29 cellular contexts compared by ENCODE assay signal in genomic region chr11:6400431-6401345, GRCh38. TPM values are rescaled to one million over a fixed set of nuclear protein-coding genes. Genes with fewer than 3 reads are reported as not detected.
A peak's percentile ranks its signal among the peaks of the same experiment; 100 is the strongest.
DNase-seq lines count a peak whose midpoint lies in the region; ATAC-seq and TF ChIP-seq lines count a peak whose summit lies in the region.
"Had no signal": no experiment of that assay in that cellular context is flagged by ENCODE, and none has a peak within 500 bp of the region (broad histone marks: within the 10 kb centered on the region; RNA-seq: fewer than 3 reads in every experiment).

No MANE protein-coding gene starts in this region.

- ATAC-seq in CD4-positive, CD25-positive, alpha-beta regulatory T cell (ENCODE audit: low read depth in 2 of 2), result no peak
- no peak for ATAC-seq in GM19324 (IDR thresholded peaks at IDR 0.05; ENCODE audit: low FRiP score, unreplicated experiment)
- ATAC-seq: GM23338; left colon; PC-3; psoas muscle; stimulated activated memory B cell treated with anti-CD40 and anti-IgM and Interleukin-4, amounts not matched to agents 10 μg/mL and 1 μg/mL and 100 μg/mL, for 72 hours had no signal

- H4K20me1 ChIP-seq in hepatocyte (ENCODE audit: insufficient read depth, poor library complexity, severe bottlenecking), result no peaks in the 10 kb centered on the region

- no peaks in the 10 kb centered on the region for H3K79me2 ChIP-seq in hepatocyte

- peak overlapping the region; percentile 66 to 92 (median 79) for H3K27ac Mint-ChIP-seq in CD4-positive, CD25-positive, alpha-beta regulatory T cell
- peak overlapping the region; percentile 34 for H3K27ac Mint-ChIP-seq in activated CD4-positive, alpha-beta memory T cell treated with anti-CD3 and anti-CD28 coated beads for 36 hours
- H3K27ac Mint-ChIP-seq: CD14-positive monocyte; GM23338; memory B cell; stimulated activated memory B cell treated with anti-CD40 and anti-IgM and Interleukin-4, amounts not matched to agents 10 μg/mL and 1 μg/mL and 100 μg/mL, for 72 hours had no signal

- DNase-seq in Ammon's horn (ENCODE audit: low spot score), result peak; percentile 54
- DNase-seq in CD4-positive, CD25-positive, alpha-beta regulatory T cell, result no peak
- DNase-seq in activated CD4-positive, alpha-beta memory T cell treated with anti-CD3 and anti-CD28 coated beads for 36 hours, result no peak
- peak; percentile 48 for DNase-seq in medulla oblongata (ENCODE audit: extremely low spot score)
- DNase-seq in NCI-H82 (lab: John Stamatoyannopoulos, UW), result no peak
- no peak for DNase-seq in hepatocyte (ENCODE audit: low spot score)
- no peak for DNase-seq in NCI-H1105 treated with DMSO at 0.1 percent for 48 hours (lab: John Stamatoyannopoulos, UW)
- DNase-seq: activated CD4-positive, alpha-beta T cell treated with anti-CD3 and anti-CD28 coated beads, Interleukin-2, amount 50 U/mL, for 48 hours; activated gamma-delta T cell; brain microvascular endothelial cell; esophagus squamous epithelium; foreskin melanocyte; left colon; MV-4-11; NCI-H1694; NCI-H510A treated with DMSO at 0.1 percent for 48 hours; PC-3; psoas muscle; Right ventricle myocardium superior; sigmoid colon; stimulated activated CD4-positive, alpha-beta T cell treated with anti-CD3 and anti-CD28 coated beads, Interleukin-4, amount 100 ng/mL, for 24 hours; T1000 had no signal

- no peaks in the 10 kb centered on the region for H3K9me2 ChIP-seq in hepatocyte (replicated peaks; ENCODE audit: insufficient read depth)

- H3K4me1 ChIP-seq in CD4-positive, CD25-positive, alpha-beta regulatory T cell (ENCODE audit: control insufficient read depth, insufficient read depth, low read length, poor library complexity, severe bottlenecking), result peaks cover 49% of the 10 kb centered on the region
- H3K4me1 ChIP-seq in hepatocyte (ENCODE audit: insufficient read depth), result peaks cover 17% of the 10 kb centered on the region
- H3K4me1 ChIP-seq: psoas muscle, suprapubic skin had no signal

- no peak overlapping the region for H2AFZ ChIP-seq in hepatocyte
- H2AFZ ChIP-seq: GM23338 had no signal

- WGBS in hepatocyte (ENCODE audit: low lambda C conversion rate, missing lambda C conversion rate), result 98% methylated on average over 15 of the region's 15 CpGs

- intact Hi-C loops in activated CD4-positive, alpha-beta memory T cell treated with anti-CD3 and anti-CD28 coated beads for 36 hours (cut with micrococcal nuclease), result no loop called here

- H3K27ac ChIP-seq in CD4-positive, CD25-positive, alpha-beta regulatory T cell (ENCODE audit: insufficient read depth, low read length, poor library complexity, severe bottlenecking), result peak overlapping the region; percentile 16
- no peak overlapping the region for H3K27ac ChIP-seq in hepatocyte
- H3K27ac ChIP-seq: brain microvascular endothelial cell, esophagus squamous epithelium, psoas muscle, sigmoid colon, suprapubic skin had no signal

- CTCF ChIA-PET in activated CD4-positive, alpha-beta memory T cell treated with anti-CD3 and anti-CD28 coated beads for 36 hours (lab: Charles Lee), result interaction anchor here (0.8 to 3.9 kb wide), 4 partner anchors 10 to 37 kb away, joined by 3 to 36 read pairs (median 9); partner anchors contain the start of gene SMPD1

- H3K27me3 Mint-ChIP-seq in CD4-positive, CD25-positive, alpha-beta regulatory T cell, result no peaks in the 10 kb centered on the region
- no peaks in the 10 kb centered on the region for H3K27me3 Mint-ChIP-seq in activated CD4-positive, alpha-beta memory T cell treated with anti-CD3 and anti-CD28 coated beads for 36 hours
- H3K27me3 Mint-ChIP-seq: memory B cell; stimulated activated memory B cell treated with anti-CD40 and anti-IgM and Interleukin-4, amounts not matched to agents 10 μg/mL and 1 μg/mL and 100 μg/mL, for 72 hours had no signal

- no peaks in the 10 kb centered on the region for H3K9me3 ChIP-seq in CD4-positive, CD25-positive, alpha-beta regulatory T cell (ENCODE audit: control insufficient read depth in 2 of 2, low read length in 2 of 2)
- H3K9me3 ChIP-seq in hepatocyte (ENCODE audit: low read depth), result no peaks in the 10 kb centered on the region
- H3K9me3 ChIP-seq: esophagus squamous epithelium, psoas muscle, sigmoid colon, suprapubic skin had no signal

- POLR2A ChIA-PET in activated CD4-positive, alpha-beta memory T cell treated with anti-CD3 and anti-CD28 coated beads for 36 hours (lab: Charles Lee), result interaction anchor here (2.6 to 5.5 kb wide), 3 partner anchors 11 to 18 kb away, joined by 12 to 51 read pairs (median 21); partner anchors contain the start of genes APBB1 and SMPD1

- no peak for TF ChIP-seq CTCF in hepatocyte (IDR thresholded peaks at IDR 0.05; ENCODE audit: poor library complexity)

- H3K36me3 ChIP-seq in CD4-positive, CD25-positive, alpha-beta regulatory T cell (ENCODE audit: control insufficient read depth, insufficient read depth, low read length), result peaks cover 24% of the 10 kb centered on the region
- no peaks in the 10 kb centered on the region for H3K36me3 ChIP-seq in hepatocyte (replicated peaks; ENCODE audit: insufficient read depth, low read depth)

- H3K4me3 Mint-ChIP-seq in CD4-positive, CD25-positive, alpha-beta regulatory T cell, result peak overlapping the region in 3 of 4 donors; percentile 50 to 65 (median 61)
- H3K4me3 Mint-ChIP-seq in activated CD4-positive, alpha-beta memory T cell treated with anti-CD3 and anti-CD28 coated beads for 36 hours, result no peak overlapping the region
- H3K4me3 Mint-ChIP-seq: CD14-positive monocyte; GM23338; memory B cell; stimulated activated memory B cell treated with anti-CD40 and anti-IgM and Interleukin-4, amounts not matched to agents 10 μg/mL and 1 μg/mL and 100 μg/mL, for 72 hours had no signal

- H3K36me3 Mint-ChIP-seq in CD4-positive, CD25-positive, alpha-beta regulatory T cell, result peaks cover 53% of the 10 kb centered on the region
- H3K36me3 Mint-ChIP-seq in activated CD4-positive, alpha-beta memory T cell treated with anti-CD3 and anti-CD28 coated beads for 36 hours, result peaks cover 21% of the 10 kb centered on the region
- H3K36me3 Mint-ChIP-seq: CD14-positive monocyte had no signal

- peaks cover 21 to 97% (median 40%) of the 10 kb centered on the region in 4 donors for H3K4me1 Mint-ChIP-seq in CD4-positive, CD25-positive, alpha-beta regulatory T cell
- peaks cover 58% of the 10 kb centered on the region for H3K4me1 Mint-ChIP-seq in activated CD4-positive, alpha-beta memory T cell treated with anti-CD3 and anti-CD28 coated beads for 36 hours (ENCODE audit: low read depth)

- H3K4me3 ChIP-seq in CD4-positive, CD25-positive, alpha-beta regulatory T cell (ENCODE audit: low read depth, low read length), result no peak overlapping the region
- no peak overlapping the region for H3K4me3 ChIP-seq in hepatocyte
- H3K4me3 ChIP-seq: esophagus squamous epithelium, GM23338, psoas muscle, sigmoid colon, suprapubic skin had no signal

- no peaks in the 10 kb centered on the region for H3K27me3 ChIP-seq in CD4-positive, CD25-positive, alpha-beta regulatory T cell (ENCODE audit: control insufficient read depth, insufficient read depth, low read length)
- no peaks in the 10 kb centered on the region for H3K27me3 ChIP-seq in hepatocyte
- H3K27me3 ChIP-seq: brain microvascular endothelial cell, esophagus squamous epithelium, sigmoid colon, suprapubic skin had no signal

- H3K4me2 ChIP-seq in hepatocyte, result no peak overlapping the region
- H3K4me2 ChIP-seq: GM23338 had no signal

- H3K9me3 Mint-ChIP-seq in CD4-positive, CD25-positive, alpha-beta regulatory T cell, result peaks cover 0 to 1% (median 0%) of the 10 kb centered on the region in 7 donors
- H3K9me3 Mint-ChIP-seq in activated CD4-positive, alpha-beta memory T cell treated with anti-CD3 and anti-CD28 coated beads for 36 hours, result no peaks in the 10 kb centered on the region
- H3K9me3 Mint-ChIP-seq: CD14-positive monocyte; GM23338; memory B cell; stimulated activated memory B cell treated with anti-CD40 and anti-IgM and Interleukin-4, amounts not matched to agents 10 μg/mL and 1 μg/mL and 100 μg/mL, for 72 hours had no signal

RNA-seq across cellular contexts. Expression of gene SMPD1, which starts 10.4 kb away (rescaled TPM):
- total RNA-seq in CD4-positive, CD25-positive, alpha-beta regulatory T cell, result 43.7 TPM
- polyA plus RNA-seq in CD4-positive, CD25-positive, alpha-beta regulatory T cell, result 10 to 100 TPM; 11.4 to 15.7 (median 13.3) TPM
- total RNA-seq in activated CD4-positive, alpha-beta memory T cell treated with anti-CD3 and anti-CD28 coated beads for 36 hours, result 10 to 100 TPM; 23.4 to 23.8 TPM
- total RNA-seq in hepatocyte, result 65.2 and 70.0 TPM in 2 replicates
- 61.7 and 63.0 TPM in 2 replicates for polyA plus RNA-seq in hepatocyte

RNA-seq across cellular contexts. Expression of gene APBB1, which starts 18.2 kb away (rescaled TPM):
- total RNA-seq in CD4-positive, CD25-positive, alpha-beta regulatory T cell, result 95.8 TPM
- 100 to 1,000 TPM in 3 of 4 donors, 10 to 100 TPM in 1; 89.0 to 134 (median 121) TPM for polyA plus RNA-seq in CD4-positive, CD25-positive, alpha-beta regulatory T cell
- 10 to 100 TPM; 51.6 to 55.3 TPM for total RNA-seq in activated CD4-positive, alpha-beta memory T cell treated with anti-CD3 and anti-CD28 coated beads for 36 hours
- total RNA-seq in hepatocyte, result 33.0 and 38.3 TPM in 2 replicates
- polyA plus RNA-seq in hepatocyte, result 41.5 and 48.7 TPM in 2 replicates

RNA-seq across cellular contexts. Expression of gene HPX, which starts 40.1 kb away (rescaled TPM):
- 1.5 TPM for total RNA-seq in CD4-positive, CD25-positive, alpha-beta regulatory T cell
- polyA plus RNA-seq in CD4-positive, CD25-positive, alpha-beta regulatory T cell, result not detected
- under 1 TPM in 1 of 2 experiments, not detected in 1; 0.56 TPM for total RNA-seq in activated CD4-positive, alpha-beta memory T cell treated with anti-CD3 and anti-CD28 coated beads for 36 hours
- 361 and 367 TPM in 2 replicates for total RNA-seq in hepatocyte
- polyA plus RNA-seq in hepatocyte, result 229 and 358 TPM in 2 replicates
- total RNA-seq: LHCN-M2 had no signal
- polyA plus RNA-seq: CD14-positive monocyte had no signal

Comparison
In these comparisons a context has a peak if more than half of its experiments do, and no peak if none do; other contexts are left out.
1. DNase-seq: peak in Ammon's horn (single experiment) and medulla oblongata (single experiment); none in CD4-positive, CD25-positive, alpha-beta regulatory T cell (0 of 3), activated CD4-positive, alpha-beta memory T cell treated with anti-CD3 and anti-CD28 coated beads for 36 hours (single experiment), NCI-H82 (single experiment), hepatocyte (single experiment) and NCI-H1105 treated with DMSO at 0.1 percent for 48 hours (single experiment).
2. RNA of gene HPX, which starts 40.1 kb away (total RNA-seq): 361 to 367 TPM in hepatocyte; 1.5 TPM in CD4-positive, CD25-positive, alpha-beta regulatory T cell (single experiment) and 0.56 TPM in activated CD4-positive, alpha-beta memory T cell treated with anti-CD3 and anti-CD28 coated beads for 36 hours; every median in the first group is over 100 times any median in the second.